Comparison of ENCODE assay signal across 24 cellular contexts in genomic region chr7:113392421-113392820, GRCh38.
"Had no signal": no experiment of that assay in that cellular context is flagged by ENCODE, and none has a peak within 500 bp of the region (broad histone marks: within the 10 kb centered on the region; RNA-seq: fewer than 3 reads in every experiment).

No MANE protein-coding gene starts in this region.

- H3K9me3 ChIP-seq: gastrocnemius medialis, lower lobe of right lung, psoas muscle, sigmoid colon, testis, tibial artery had no signal

- H3K36me3 ChIP-seq: gastrocnemius medialis, lower lobe of right lung, sigmoid colon, spleen, tibial artery had no signal

- H3K4me3 ChIP-seq: gastrocnemius medialis, lower lobe of right lung, psoas muscle, sigmoid colon, spleen, testis, tibial artery had no signal

- H3K27me3 ChIP-seq: gastrocnemius medialis, sigmoid colon, spleen, testis, tibial artery had no signal

- H3K4me1 ChIP-seq: gastrocnemius medialis, lower lobe of right lung, sigmoid colon, spleen, testis, tibial artery had no signal

- H3K27ac ChIP-seq: epithelial cell of prostate, gastrocnemius medialis, lower lobe of right lung, psoas muscle, sigmoid colon, spleen, testis, tibial artery had no signal

- DNase-seq: effector CD8-positive, alpha-beta T cell; endodermal cell; foreskin fibroblast; gastrocnemius medialis; immature natural killer cell; islet precursor cell; kidney glomerular epithelial cell; left colon; left ventricle myocardium superior; lower lobe of right lung; naive thymus-derived CD8-positive, alpha-beta T cell; nephron progenitor cell; nucleus accumbens; posterior cingulate gyrus; psoas muscle; right cardiac atrium; sigmoid colon; spleen; stimulated activated CD4-positive, alpha-beta T cell treated with anti-CD3 and anti-CD28 coated beads, Interleukin-4, amount 100 ng/mL, for 4 hours; stimulated activated naive CD8-positive, alpha-beta T cell treated with anti-CD3 and anti-CD28 coated beads, Interleukin-15, Interleukin-2, amounts not matched to agents 100 U/mL and 50 U/mL, for 24 hours; substantia nigra; testis; tibial artery had no signal
